17 cellular contexts compared by ENCODE assay signal in the genomic region with DNA sequence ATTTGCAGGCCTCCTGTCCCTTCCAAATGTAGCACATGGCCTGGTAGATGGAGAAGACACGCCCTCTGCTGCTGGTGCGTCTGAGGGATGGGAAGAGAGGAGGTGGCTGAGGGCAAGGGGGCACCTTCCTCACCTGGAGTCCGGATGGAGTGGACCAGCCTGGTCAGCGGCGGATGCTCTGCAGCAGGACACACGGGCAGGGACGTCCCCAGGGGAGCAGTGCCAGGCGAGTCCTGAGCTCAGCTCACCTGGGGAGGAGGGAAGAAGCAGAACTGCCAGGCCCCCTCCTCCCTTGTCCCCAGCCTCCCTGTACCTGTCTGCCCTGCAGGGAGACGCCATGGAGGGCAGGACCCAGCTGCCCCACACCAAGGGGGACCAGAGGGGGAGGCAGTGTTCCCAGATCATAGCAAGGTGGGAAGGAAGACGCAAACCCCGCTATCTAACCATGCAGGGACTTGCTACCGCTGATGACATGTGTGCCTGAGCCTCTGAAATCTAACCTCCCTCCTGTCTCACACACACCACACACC.
A peak's percentile ranks its signal among the peaks of the same experiment; 100 is the strongest.
DNase-seq lines count a peak whose midpoint lies in the region; ATAC-seq, FAIRE-seq and TF ChIP-seq lines count a peak whose summit lies in the region.
"Had no signal": no experiment of that assay in that cellular context is flagged by ENCODE, and none has a peak within 500 bp of the region (broad histone marks: within the 10 kb centered on the region; RNA-seq: fewer than 3 reads in every experiment).

No MANE protein-coding gene starts in this region.

- no peak overlapping the region; the same call in 1 of the 2 replicates for H2AK5ac ChIP-seq in H1 (ENCODE audit: low read depth, low read length)

- 80 to 82% methylated on average over 12 of the region's 12 CpGs for WGBS in heart right ventricle, 2 donors
- 92% methylated on average over 12 of the region's 12 CpGs; no CpG with 5 or more reads in 1 of the 2 experiments for WGBS in H1 (ENCODE audit: extremely low coverage in 1 of 2, insufficient coverage in 1 of 2, insufficient read length in 1 of 2, insufficient replicate concordance in 2 of 2, low coverage in 1 of 2, low lambda C conversion rate in 2 of 2, missing lambda C conversion rate in 1 of 2), 2 experiments

- H3K14ac ChIP-seq in H1 (ENCODE audit: insufficient read length), result no peak overlapping the region

- H3K27ac Mint-ChIP-seq in CD4-positive, alpha-beta T cell, result no peak overlapping the region
- H3K27ac Mint-ChIP-seq: CD4-positive, alpha-beta memory T cell; GM23338 had no signal

- H3K23ac ChIP-seq in H1 (ENCODE audit: insufficient read length), result no peak overlapping the region

- H3K36me3 ChIP-seq in heart right ventricle, result no peaks in the 10 kb centered on the region
- no peaks in the 10 kb centered on the region for H3K36me3 ChIP-seq in H1 (ENCODE audit: control insufficient read depth in 2 of 4, insufficient read depth in 4 of 4, low read length in 3 of 4)

- H4K20me1 ChIP-seq in H1 (replicated peaks in 1 of 2; ENCODE audit: control insufficient read depth in 1 of 2, insufficient read depth in 2 of 2, low read length in 2 of 2), result peaks cover 0 to 5% of the 10 kb centered on the region in 2 experiments

- no peaks in the 10 kb centered on the region for H3K79me1 ChIP-seq in H1 (ENCODE audit: low read depth, low read length)

- TF ChIP-seq CTCF in heart right ventricle (IDR thresholded peaks at IDR 0.05) (no peak), H1 (IDR thresholded peaks at IDR 0.05; ENCODE audit: control extremely low read depth in 1 of 3, insufficient read depth in 1 of 3, low read depth in 1 of 3, low read length in 3 of 3) (no peak)
- TF ChIP-seq CTCF in CD4-positive, alpha-beta T cell (IDR thresholded peaks at IDR 0.05), result no peak

- CTCF ChIA-PET in H1 (lab: Charles Lee; ENCODE audit: partially characterized antibody), result no interaction called here
- CTCF ChIA-PET in CD4-positive, alpha-beta T cell (lab: Charles Lee), result no interaction called here

- H3K4me2 ChIP-seq in H1 (ENCODE audit: insufficient read depth in 1 of 2, low read depth in 2 of 2, low read length in 2 of 2), result no peak overlapping the region
- H3K4me2 ChIP-seq: A549, GM23338 had no signal

- H2BK15ac ChIP-seq in H1 (ENCODE audit: low read length), result peak overlapping the region; percentile 6

- H3K23me2 ChIP-seq in H1 (ENCODE audit: low read depth, low read length), result peaks cover 6% of the 10 kb centered on the region; the same call in 1 of the 2 replicates

- no peaks in the 10 kb centered on the region for H3K4me1 Mint-ChIP-seq in CD4-positive, alpha-beta T cell (ENCODE audit: low read depth)
- H3K4me1 Mint-ChIP-seq: CD4-positive, alpha-beta memory T cell; GM23338 had no signal

- ATAC-seq in heart right ventricle, result no peak
- ATAC-seq in CD4-positive, alpha-beta T cell (ENCODE audit: poor library complexity), result no peak
- no peak for ATAC-seq in HG02840 (IDR thresholded peaks at IDR 0.05; ENCODE audit: low FRiP score, unreplicated experiment)
- ATAC-seq: A549, GM23338 had no signal

- POLR2A ChIA-PET in H1 (lab: Charles Lee; ENCODE audit: partially characterized antibody), result no interaction called here
- POLR2A ChIA-PET in CD4-positive, alpha-beta T cell (lab: Charles Lee), result no interaction called here

- peak overlapping the region; percentile 23; the same call in 1 of the 2 replicates for H2BK12ac ChIP-seq in H1 (ENCODE audit: low read depth, low read length)

- TF ChIP-seq POLR2A in H1 (IDR thresholded peaks at IDR 0.05; ENCODE audit: control extremely low read depth in 1 of 2, low read depth in 2 of 2, low read length in 2 of 2), result no peak

- no peak for TF ChIP-seq EP300 in H1 (IDR thresholded peaks at IDR 0.05; ENCODE audit: borderline replicate concordance in 1 of 2, low read depth in 2 of 2, low read length in 2 of 2)

- DNase-seq in cardiac septum (ENCODE audit: low spot score) (peak; percentile 22), heart right ventricle (no peak), H1 (ENCODE audit: low read depth in 1 of 2, low spot score in 2 of 2) (no peak), mesenteric fat pad (ENCODE audit: low spot score) (peak; percentile 72), HPDE6-E6E7 (ENCODE audit: extremely low spot score) (no peak)
- no peak for DNase-seq in CD4-positive, alpha-beta T cell
- DNase-seq: AML-193; CD4-positive, alpha-beta memory T cell; DMS153; DMS79; GF-D8; H9 had no signal

- no peak overlapping the region for H3K4me3 ChIP-seq in heart right ventricle
- H3K4me3 ChIP-seq in H1 (ENCODE audit: extremely low read depth in 1 of 4, insufficient read depth in 2 of 4, low read depth in 3 of 4, low read length in 4 of 4), result no peak overlapping the region
- H3K4me3 ChIP-seq: A549, GM23338 had no signal

- 0 out of 4 replicates have a peak, but pooled peaks of 1 of the 2 experiments have one; percentile 3 for TF ChIP-seq RAD21 in H1 (IDR thresholded peaks at IDR 0.05 in 1 of 2, conservative IDR thresholded peaks at IDR 0.05 in 1 of 2; ENCODE audit: low read depth in 2 of 2, low read length in 2 of 2)

- intact Hi-C loops in cardiac septum (cut with DNase I) (no loop called here), heart right ventricle (cut with DNase I) (no loop called here)
- intact Hi-C loops in CD4-positive, alpha-beta T cell (cut with DNase I, micrococcal nuclease), result no loop called here

- no peak overlapping the region; the same call in 1 of the 2 replicates for H4K8ac ChIP-seq in H1 (ENCODE audit: extremely low read depth, insufficient read depth, low read length)

- H3K27ac ChIP-seq in heart right ventricle (no peak overlapping the region), H1 (ENCODE audit: low read depth, low read length) (no peak overlapping the region)
- no peak overlapping the region for H3K27ac ChIP-seq in CD4-positive, alpha-beta T cell (ENCODE audit: low read depth, low read length)
- H3K27ac ChIP-seq: 22Rv1, C4-2B had no signal

- H3K4me3 Mint-ChIP-seq in CD4-positive, alpha-beta T cell, result no peak overlapping the region
- H3K4me3 Mint-ChIP-seq: CD4-positive, alpha-beta memory T cell; GM23338 had no signal

- no peak for FAIRE-seq in H1 (lab: Jason Lieb, UNC)
- FAIRE-seq: A549 had no signal

- H3K27me3 Mint-ChIP-seq in CD4-positive, alpha-beta T cell, result no peaks in the 10 kb centered on the region

- H3K18ac ChIP-seq in H1 (ENCODE audit: extremely low read depth, low read length), result no peak overlapping the region

- H2BK120ac ChIP-seq in H1 (replicated peaks; ENCODE audit: low read depth, low read length), result no peak overlapping the region

- peaks cover 0 to 25% (median 16%) of the 10 kb centered on the region in 7 donors for H3K27me3 ChIP-seq in heart right ventricle
- no peaks in the 10 kb centered on the region for H3K27me3 ChIP-seq in H1 (replicated peaks in 1 of 4; ENCODE audit: control insufficient read depth in 3 of 4, extremely low read depth in 1 of 4, insufficient read depth in 3 of 4, low read length in 3 of 4)
- no peaks in the 10 kb centered on the region for H3K27me3 ChIP-seq in CD4-positive, alpha-beta T cell (ENCODE audit: control insufficient read depth, insufficient read depth, low read length)

- no peaks in the 10 kb centered on the region for H3K79me2 ChIP-seq in H1 (ENCODE audit: control insufficient read depth in 1 of 2, insufficient read depth in 2 of 2, low read length in 2 of 2)

- no peak overlapping the region for H4K5ac ChIP-seq in H1 (ENCODE audit: insufficient read length, low read depth, low read length)

- H3K4ac ChIP-seq in H1 (replicated peaks; ENCODE audit: insufficient read length, low read depth, low read length), result no peak overlapping the region

- H3K56ac ChIP-seq in H1 (replicated peaks; ENCODE audit: insufficient read length, low read depth, low read length), result peak overlapping the region; percentile 94

- H2BK20ac ChIP-seq in H1 (ENCODE audit: low read length), result no peak overlapping the region; the same call in 1 of the 2 replicates

- H2BK5ac ChIP-seq in H1 (ENCODE audit: low read depth, low read length), result no peak overlapping the region; the same call in 1 of the 2 replicates

- no peak overlapping the region; a peak in 1 of 7 replicates for H3K9ac ChIP-seq in H1 (replicated peaks in 1 of 4; ENCODE audit: extremely low read depth in 1 of 4, low read depth in 3 of 4, low read length in 3 of 4)

- peaks cover 5% of the 10 kb centered on the region for H3K9me3 Mint-ChIP-seq in CD4-positive, alpha-beta T cell

- no peak overlapping the region for H2AFZ ChIP-seq in H1 (ENCODE audit: low read length)
- H2AFZ ChIP-seq: GM23338 had no signal

- no peaks in the 10 kb centered on the region for H3K36me3 Mint-ChIP-seq in CD4-positive, alpha-beta T cell (ENCODE audit: low read depth)
- H3K36me3 Mint-ChIP-seq: CD4-positive, alpha-beta memory T cell had no signal

- H3K4me1 ChIP-seq in heart right ventricle (no peaks in the 10 kb centered on the region), H1 (replicated peaks in 1 of 4; ENCODE audit: control insufficient read depth in 3 of 4, insufficient read depth in 4 of 4, low read length in 3 of 4) (no peaks in the 10 kb centered on the region; a peak in 1 of 7 replicates)

- peaks cover 0 to 26% (median 10%) of the 10 kb centered on the region in 11 donors for H3K9me3 ChIP-seq in heart right ventricle
- H3K9me3 ChIP-seq in H1 (ENCODE audit: insufficient read depth in 2 of 2, low read depth in 1 of 2, low read length in 1 of 2), result peaks cover 6% of the 10 kb centered on the region in 2 experiments; a peak in 3 of 4 replicates
- peaks cover 7% of the 10 kb centered on the region for H3K9me3 ChIP-seq in CD4-positive, alpha-beta T cell (ENCODE audit: control insufficient read depth, low read length)
- H3K9me3 ChIP-seq: A549 had no signal

- no peak overlapping the region for H4K91ac ChIP-seq in H1 (replicated peaks; ENCODE audit: insufficient read length, low read length)

TF ChIP-seq in H1, 55 proteins besides CTCF, POLR2A, EP300 and RAD21 (continues in another document):
- no peak for TF ChIP-seq CBX5 (IDR thresholded peaks at IDR 0.05; ENCODE audit: low read depth, low read length)
- no peak for TF ChIP-seq TBP (IDR thresholded peaks at IDR 0.05; ENCODE audit: low read depth, low read length)
- no peak for TF ChIP-seq KDM5A (IDR thresholded peaks at IDR 0.05; ENCODE audit: low read length)
- no peak for TF ChIP-seq E2F6 (IDR thresholded peaks at IDR 0.05)
- no peak for TF ChIP-seq HDAC6 (IDR thresholded peaks at IDR 0.05; ENCODE audit: low read depth, low read length)
- TF ChIP-seq SIRT6 (IDR thresholded peaks at IDR 0.05; ENCODE audit: low read length), result no peak
- TF ChIP-seq CTBP2 (IDR thresholded peaks at IDR 0.05; ENCODE audit: borderline replicate concordance, insufficient read depth, insufficient read length, low read length), result no peak
- TF ChIP-seq TAF7 (optimal IDR thresholded peaks at IDR 0.05; ENCODE audit: borderline replicate concordance, low read depth, low read length), result no peak
- TF ChIP-seq SUZ12 (IDR thresholded peaks at IDR 0.05; ENCODE audit: low read length), result no peak
- no peak for TF ChIP-seq CHD2 (IDR thresholded peaks at IDR 0.05; ENCODE audit: low read length)

Comparison
In these comparisons a context has a peak if more than half of its experiments do, and no peak if none do; other contexts are left out.
1. DNase-seq: peak in cardiac septum (single experiment) and mesenteric fat pad (single experiment); none in heart right ventricle (0 of 2), H1 (0 of 2), HPDE6-E6E7 (single experiment) and CD4-positive, alpha-beta T cell (0 of 10).